Comparison of ENCODE assay signal across 10 cellular contexts in genomic region chr20:10524034-10524476, GRCh38.
DNase-seq lines count a peak whose midpoint lies in the region; ATAC-seq and TF ChIP-seq lines count a peak whose summit lies in the region.
"Had no signal": no experiment of that assay in that cellular context is flagged by ENCODE, and none has a peak within 500 bp of the region (broad histone marks: within the 10 kb centered on the region; RNA-seq: fewer than 3 reads in every experiment).

No MANE protein-coding gene starts in this region.

- ATAC-seq in heart right ventricle (peak; percentile 50 to 95 (median 91)), HG03439 (IDR thresholded peaks at IDR 0.05; ENCODE audit: unreplicated experiment) (no peak), GM18517 (IDR thresholded peaks at IDR 0.05; ENCODE audit: unreplicated experiment) (no peak)

- TF ChIP-seq POLR2A in prostate gland (IDR thresholded peaks at IDR 0.05): no peak

- peaks cover 55% of the 10 kb centered on the region for H3K4me1 ChIP-seq in SJCRH30
- peaks cover 0 to 33% (median 12%) of the 10 kb centered on the region in 9 donors for H3K4me1 ChIP-seq in heart right ventricle
- H3K4me1 ChIP-seq in prostate gland (replicated peaks): no peaks in the 10 kb centered on the region

- H3K36me3 ChIP-seq in SJCRH30: no peaks in the 10 kb centered on the region
- H3K36me3 ChIP-seq in heart right ventricle: no peaks in the 10 kb centered on the region
- no peaks in the 10 kb centered on the region for H3K36me3 ChIP-seq in prostate gland

- intact Hi-C loops in heart right ventricle (cut with DNase I): no loop called here
- intact Hi-C loops in prostate gland (cut with DNase I): loop anchor here (1.0 kb wide), 1 partner anchor 20 kb away; no protein-coding TSS in a partner anchor

- H3K27ac ChIP-seq in SJCRH30 (peak overlapping the region; percentile 60), heart right ventricle (peak overlapping the region in 8 of 10 donors; percentile 20 to 57 (median 48)), prostate gland (peak overlapping the region; percentile 37 to 54)
- H3K27ac ChIP-seq: HL-60 had no signal

- no peak for TF ChIP-seq CTCF in heart right ventricle (IDR thresholded peaks at IDR 0.05)
- TF ChIP-seq CTCF in prostate gland (IDR thresholded peaks at IDR 0.05): no peak

- H3K4me3 ChIP-seq in SJCRH30: peak overlapping the region; percentile 14
- no peak overlapping the region for H3K4me3 ChIP-seq in heart right ventricle
- H3K4me3 ChIP-seq in prostate gland: no peak overlapping the region

- H3K9me3 ChIP-seq in SJCRH30 (replicated peaks): no peaks in the 10 kb centered on the region
- H3K9me3 ChIP-seq in heart right ventricle: no peaks in the 10 kb centered on the region
- no peaks in the 10 kb centered on the region for H3K9me3 ChIP-seq in prostate gland

- 54 to 61% methylated on average over 10 of the region's 10 CpGs for WGBS in heart right ventricle, 2 donors
- WGBS in prostate gland: 25% methylated on average over 10 of the region's 10 CpGs

- peak; percentile 54 for DNase-seq in DMS153 treated with DMSO at 0.1 percent for 48 hours (lab: John Stamatoyannopoulos, UW; ENCODE audit: unreplicated experiment)
- peak; percentile 91 to 95 for DNase-seq in SJCRH30
- DNase-seq in heart right ventricle: peak; percentile 48 to 58
- no peak for DNase-seq in prostate gland (ENCODE audit: low spot score)
- DNase-seq in foreskin melanocyte: no peak
- DNase-seq in NCI-H446 (lab: John Stamatoyannopoulos, UW): no peak
- DNase-seq: Calu3 had no signal

- H3K27me3 ChIP-seq in SJCRH30 (no peaks in the 10 kb centered on the region), heart right ventricle (no peaks in the 10 kb centered on the region), prostate gland (replicated peaks; ENCODE audit: insufficient read depth) (no peaks in the 10 kb centered on the region)

Comparison
In these comparisons a context has a peak if more than half of its experiments do, and no peak if none do; other contexts are left out.
1. DNase-seq: peak in DMS153 treated with DMSO at 0.1 percent for 48 hours (single experiment), SJCRH30 (2 of 2) and heart right ventricle (2 of 2); none in prostate gland (single experiment), foreskin melanocyte (single experiment) and NCI-H446 (0 of 2).
2. ATAC-seq: peak in heart right ventricle (8 of 8); none in HG03439 (single experiment) and GM18517 (single experiment).
3. Peak in every context shown above with its lines, with median percentiles within 50 percentile points of each other: H3K27ac ChIP-seq.